ENCODE assay signal across 17 cellular contexts in the genomic region with DNA sequence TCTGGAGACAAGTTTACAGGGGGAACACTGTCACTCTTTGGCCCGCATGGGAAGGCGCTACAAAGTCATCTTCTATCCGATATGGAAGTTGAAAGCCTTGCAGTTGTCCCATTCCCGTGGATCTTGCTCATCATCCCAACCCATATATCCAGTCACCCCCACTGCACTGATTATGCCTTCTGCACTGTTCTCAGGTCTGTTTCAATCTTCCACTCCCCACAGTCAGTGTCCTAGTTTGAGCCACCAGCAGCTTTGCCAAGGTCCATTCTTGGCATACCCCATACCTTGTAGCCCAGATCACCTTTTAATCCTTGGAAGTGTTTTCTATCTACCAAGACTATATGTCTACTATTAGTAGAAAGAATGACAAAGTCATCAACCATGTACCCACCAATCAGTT.
"Had no signal": no experiment of that assay in that cellular context is flagged by ENCODE, and none has a peak within 500 bp of the region (broad histone marks: within the 10 kb centered on the region; RNA-seq: fewer than 3 reads in every experiment).

No MANE protein-coding gene starts in this region.

- H3K27me3 ChIP-seq: colonic mucosa, foreskin keratinocyte, heart left ventricle, neural progenitor cell, pancreas, tibial artery had no signal

- H3K4me3 ChIP-seq: colonic mucosa, heart left ventricle, neural progenitor cell, pancreas, tibial artery had no signal

- H3K27ac Mint-ChIP-seq: natural killer cell; neural progenitor cell; progenitor cell of endocrine pancreas; stimulated activated effector memory CD8-positive, alpha-beta T cell treated with anti-CD3 and anti-CD28 coated beads, Interleukin-12 subunit alpha, Interleukin-12 subunit beta, amount 100 ng/mL, for 72 hours; stimulated activated naive CD8-positive, alpha-beta T cell treated with anti-CD3 and anti-CD28 coated beads, Interleukin-15, Interleukin-2, amounts not matched to agents 100 ng/mL and 50 ng/mL, for 24 hours had no signal

- H3K4me2 ChIP-seq: neural progenitor cell had no signal

- H3K4me1 Mint-ChIP-seq: neural progenitor cell had no signal

- H3K4me1 ChIP-seq: colonic mucosa, foreskin keratinocyte, neural progenitor cell had no signal

- H3K27me3 Mint-ChIP-seq: progenitor cell of endocrine pancreas; stimulated activated naive CD8-positive, alpha-beta T cell treated with anti-CD3 and anti-CD28 coated beads, Interleukin-15, Interleukin-2, amounts not matched to agents 100 ng/mL and 50 ng/mL, for 24 hours had no signal

- H3K4me3 Mint-ChIP-seq: natural killer cell; neural progenitor cell; stimulated activated effector memory CD8-positive, alpha-beta T cell treated with anti-CD3 and anti-CD28 coated beads, Interleukin-12 subunit alpha, Interleukin-12 subunit beta, amount 100 ng/mL, for 72 hours; stimulated activated naive CD8-positive, alpha-beta T cell treated with anti-CD3 and anti-CD28 coated beads, Interleukin-15, Interleukin-2, amounts not matched to agents 100 ng/mL and 50 ng/mL, for 24 hours had no signal

- H3K36me3 Mint-ChIP-seq: natural killer cell had no signal

- DNase-seq: colonic mucosa; dermis blood vessel endothelial cell; foreskin keratinocyte; heart left ventricle; hippocampal formation; kidney glomerular epithelial cell; natural killer cell; nucleus accumbens; pancreas; right cardiac atrium; stimulated activated CD4-positive, alpha-beta T cell treated with anti-CD3 and anti-CD28 coated beads, Interleukin-4, amount 100 ng/mL, for 1 hour; stimulated activated CD8-positive, alpha-beta memory T cell treated with anti-CD3 and anti-CD28 coated beads, Interleukin-4, amount 100 ng/mL, for 48 hours; tibial artery had no signal

- H3K9me3 ChIP-seq: colonic mucosa, heart left ventricle, pancreas, tibial artery had no signal

- H2AFZ ChIP-seq: neural progenitor cell had no signal

- FAIRE-seq: pancreas had no signal

- H3K27ac ChIP-seq: colonic mucosa, foreskin keratinocyte, neural progenitor cell, pancreas had no signal

- ATAC-seq: foreskin keratinocyte; heart left ventricle; natural killer cell; pancreas; right cardiac atrium; stimulated activated effector memory CD8-positive, alpha-beta T cell treated with anti-CD3 and anti-CD28 coated beads, Interleukin-12 subunit alpha, Interleukin-12 subunit beta, amount 100 ng/mL, for 72 hours had no signal

- H3K9ac ChIP-seq: neural progenitor cell had no signal

- H3K9me3 Mint-ChIP-seq: natural killer cell; stimulated activated effector memory CD8-positive, alpha-beta T cell treated with anti-CD3 and anti-CD28 coated beads, Interleukin-12 subunit alpha, Interleukin-12 subunit beta, amount 100 ng/mL, for 72 hours had no signal

- H3K36me3 ChIP-seq: colonic mucosa, neural progenitor cell, pancreas had no signal
